Comparison of ENCODE assay signal across 8 cellular contexts in the genomic region with DNA sequence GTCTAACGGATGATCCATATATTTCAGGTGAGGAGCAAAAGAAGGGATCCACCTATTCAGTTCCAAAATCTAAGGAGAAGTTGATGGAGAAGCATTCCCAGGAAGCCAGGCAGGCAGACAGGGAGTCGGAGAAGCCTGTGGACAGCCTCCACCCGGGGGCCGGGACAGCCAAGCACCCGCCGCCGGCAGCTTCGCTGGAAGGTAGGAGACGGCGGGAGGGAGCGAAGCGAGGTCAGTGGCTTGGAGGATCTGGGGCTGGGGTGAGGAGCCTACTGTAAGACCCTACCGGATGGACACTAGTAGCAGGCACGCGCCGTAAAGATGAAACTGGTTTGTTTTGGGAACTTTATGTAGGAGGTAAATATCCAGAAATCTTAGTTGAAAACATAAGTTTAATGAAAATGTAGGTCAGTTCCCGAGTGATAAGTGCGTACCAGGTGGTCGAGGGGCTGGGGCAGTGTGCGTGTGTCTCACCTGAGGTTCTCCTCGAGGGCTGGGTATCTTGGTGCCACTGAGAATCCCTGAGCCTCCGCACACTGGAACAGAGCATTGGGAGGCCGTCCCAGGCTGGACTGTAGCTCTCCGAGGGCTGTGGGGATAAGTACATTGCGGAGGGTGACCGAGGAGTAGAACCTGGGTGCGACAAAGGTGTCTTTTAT. TPM values are rescaled to one million over a fixed set of nuclear protein-coding genes. Genes with fewer than 3 reads are reported as not detected.
DNase-seq lines count a peak whose midpoint lies in the region; ATAC-seq and TF ChIP-seq lines count a peak whose summit lies in the region.

No MANE protein-coding gene starts in this region.

- H2BK5ac ChIP-seq in trophoblast cell (ENCODE audit: low read depth, low read length, poor library complexity): peak overlapping the region; percentile 70

- peak; percentile 3 for ATAC-seq in foreskin keratinocyte
- ATAC-seq in GM18498 (IDR thresholded peaks at IDR 0.05; ENCODE audit: unreplicated experiment): no peak
- ATAC-seq in GM19324 (IDR thresholded peaks at IDR 0.05; ENCODE audit: low FRiP score, unreplicated experiment): no peak

- H2AFZ ChIP-seq in GM23248 (peak overlapping the region; percentile 93), trophoblast cell (ENCODE audit: insufficient read depth, low read length, poor library complexity) (peak overlapping the region; percentile 85)

- no peak for DNase-seq in AG09309 (ENCODE audit: low read depth)
- peak; percentile 57 for DNase-seq in GM23248
- no peak for DNase-seq in WERI-Rb-1
- peak in 1 of 2 donors; percentile 50 for DNase-seq in foreskin keratinocyte
- peak in 1 of 2 donors; percentile 27 for DNase-seq in trophoblast cell
- no peak for DNase-seq in NCI-H524 (lab: John Stamatoyannopoulos, UW)

- no peak overlapping the region for H2AK5ac ChIP-seq in trophoblast cell (ENCODE audit: low read length)

- H4K12ac ChIP-seq in trophoblast cell (ENCODE audit: low read depth, low read length): no peak overlapping the region

- 11 to 12% methylated on average over 27 of the region's 27 CpGs for WGBS in GM23248 (ENCODE audit: low coverage in 1 of 2, low lambda C conversion rate in 2 of 2, missing lambda C conversion rate in 2 of 2), 2 experiments
- no CpG with 5 or more reads among the region's 27 CpGs for WGBS in trophoblast cell (ENCODE audit: extremely low coverage, insufficient coverage, insufficient read length)

- peak overlapping the region; percentile 55 for H3K18ac ChIP-seq in trophoblast cell (ENCODE audit: low read length)

- H3K79me2 ChIP-seq in GM23248 (ENCODE audit: insufficient read depth) (peaks cover 69% of the 10 kb centered on the region), trophoblast cell (ENCODE audit: control insufficient read depth, insufficient read depth, low read length, poor library complexity) (peaks cover 17% of the 10 kb centered on the region)

- no peaks in the 10 kb centered on the region for H3K9me2 ChIP-seq in GM23248 (ENCODE audit: insufficient read depth)

- TF ChIP-seq CTCF in AG09309 (IDR thresholded peaks at IDR 0.05; ENCODE audit: control insufficient read depth, insufficient read depth, low read depth, low read length, missing control alignments): no peak
- TF ChIP-seq CTCF in WERI-Rb-1 (IDR thresholded peaks at IDR 0.05; ENCODE audit: low read depth, low read length): no peak
- no peak for TF ChIP-seq CTCF in foreskin keratinocyte (conservative IDR thresholded peaks at IDR 0.05)

- H3K4me2 ChIP-seq in GM23248 (ENCODE audit: unreplicated experiment) (peak overlapping the region; percentile 86), trophoblast cell (ENCODE audit: low read length) (peak overlapping the region; percentile 65)

- H3K23ac ChIP-seq in trophoblast cell (ENCODE audit: low read length): no peak overlapping the region

- H4K20me1 ChIP-seq in GM23248 (ENCODE audit: insufficient read depth): no peaks in the 10 kb centered on the region

- peak overlapping the region; percentile 82 for H4K8ac ChIP-seq in trophoblast cell (ENCODE audit: low read depth, low read length)

- H3K79me1 ChIP-seq in trophoblast cell (ENCODE audit: low read length): peaks cover 6% of the 10 kb centered on the region

- peak overlapping the region; percentile 83 for H3K14ac ChIP-seq in trophoblast cell (ENCODE audit: low read length)

- H3K4me3 ChIP-seq in AG09309 (ENCODE audit: control insufficient read depth, low read depth, low read length): peak overlapping the region; percentile 86
- H3K4me3 ChIP-seq in GM23248: peak overlapping the region; percentile 95
- H3K4me3 ChIP-seq in WERI-Rb-1 (ENCODE audit: low read depth, low read length): peak overlapping the region; percentile 64
- H3K4me3 ChIP-seq in trophoblast cell (ENCODE audit: low read depth, low read length): peak overlapping the region; percentile 97

- H3K27me3 ChIP-seq in GM23248 (replicated peaks; ENCODE audit: insufficient read depth) (no peaks in the 10 kb centered on the region), WERI-Rb-1 (ENCODE audit: insufficient read depth, low read depth, severe bottlenecking) (no peaks in the 10 kb centered on the region), foreskin keratinocyte (no peaks in the 10 kb centered on the region), trophoblast cell (ENCODE audit: insufficient read depth, low read length) (no peaks in the 10 kb centered on the region)

- no peak overlapping the region for H2BK120ac ChIP-seq in trophoblast cell (ENCODE audit: insufficient read depth, low read length, poor library complexity)

- H2BK12ac ChIP-seq in trophoblast cell (ENCODE audit: low read length): no peak overlapping the region

- H3K4me1 ChIP-seq in GM23248 (ENCODE audit: insufficient read depth) (peaks cover 7% of the 10 kb centered on the region), foreskin keratinocyte (peaks cover 7% of the 10 kb centered on the region), trophoblast cell (ENCODE audit: control insufficient read depth in 1 of 2, insufficient read depth in 2 of 2, low read length in 2 of 2) (peaks cover 12 to 13% of the 10 kb centered on the region in 2 experiments)

- no peaks in the 10 kb centered on the region for H3F3A ChIP-seq in GM23248 (ENCODE audit: insufficient read depth)

- H3K36me3 ChIP-seq in GM23248 (ENCODE audit: low read depth): no peaks in the 10 kb centered on the region
- H3K36me3 ChIP-seq in WERI-Rb-1: peaks cover 23% of the 10 kb centered on the region
- H3K36me3 ChIP-seq in trophoblast cell (ENCODE audit: control insufficient read depth in 1 of 2, insufficient read depth in 2 of 2, low read length in 2 of 2): peaks cover 20 to 22% of the 10 kb centered on the region in 2 experiments

- peak overlapping the region; percentile 25 for H3K4ac ChIP-seq in trophoblast cell (ENCODE audit: low read depth, low read length)

- H3K27ac ChIP-seq in GM23248 (peak overlapping the region; percentile 21), WERI-Rb-1 (peak overlapping the region; percentile 79), foreskin keratinocyte (peak overlapping the region; percentile 76), trophoblast cell (ENCODE audit: low read depth, low read length) (peak overlapping the region; percentile 68)

- in situ Hi-C loops in GM23248 (cut with MboI): no loop called here

- peak overlapping the region; percentile 89 for H3K9ac ChIP-seq in GM23248
- H3K9ac ChIP-seq in trophoblast cell (ENCODE audit: low read length): peak overlapping the region; percentile 87

- H4K91ac ChIP-seq in trophoblast cell (ENCODE audit: low read depth, low read length): peak overlapping the region; percentile 29

- H3K9me3 ChIP-seq in GM23248 (ENCODE audit: low read depth): no peaks in the 10 kb centered on the region
- no peaks in the 10 kb centered on the region for H3K9me3 ChIP-seq in WERI-Rb-1 (ENCODE audit: severe bottlenecking)
- H3K9me3 ChIP-seq in trophoblast cell (ENCODE audit: insufficient read depth, low read depth, low read length): peaks cover 3% of the 10 kb centered on the region

RNA-seq across cellular contexts. Expression of a gene that starts 0.7 kb away (rescaled TPM):
- total RNA-seq in GM23248 (2014; rRNA removed; shearing (Covaris generic)): 1.8 and 2.7 TPM in 2 replicates
- 7.5 and 8.6 TPM in 2 replicates for polyA plus RNA-seq in GM23248 (2016; fragmentation: Nextera tagmentation; extraction: Ambion mirVana)
- total RNA-seq in foreskin keratinocyte: 10.6 and 11.8 TPM in 2 replicates
- polyA plus RNA-seq in foreskin keratinocyte: 15.0 and 16.0 TPM in 2 replicates
- 11.1 and 11.9 TPM in 2 replicates for polyA plus RNA-seq in trophoblast cell (2013)

RNA-seq across cellular contexts. Expression of a gene that starts 0.8 kb away (rescaled TPM):
- total RNA-seq in GM23248 (2014; rRNA removed; shearing (Covaris generic)): 85.7 and 111 TPM in 2 replicates
- polyA plus RNA-seq in GM23248 (2016; fragmentation: Nextera tagmentation; extraction: Ambion mirVana) (97.2 and 102 TPM in 2 replicates), foreskin keratinocyte (80.2 and 84.1 TPM in 2 replicates)
- 82.1 and 86.2 TPM in 2 replicates for total RNA-seq in foreskin keratinocyte
- 48.1 and 51.0 TPM in 2 replicates for polyA plus RNA-seq in trophoblast cell (2013)

RNA-seq across cellular contexts. Expression of a gene that starts 28.1 kb away (rescaled TPM):
- 43.8 and 49.6 TPM in 2 replicates for total RNA-seq in GM23248 (2014; rRNA removed; shearing (Covaris generic))
- polyA plus RNA-seq in GM23248 (2016; fragmentation: Nextera tagmentation; extraction: Ambion mirVana) (51.9 and 52.8 TPM in 2 replicates), foreskin keratinocyte (55.7 and 73.2 TPM in 2 replicates)
- total RNA-seq in foreskin keratinocyte: 46.7 and 55.5 TPM in 2 replicates
- 30.9 and 32.0 TPM in 2 replicates for polyA plus RNA-seq in trophoblast cell (2013)

RNA-seq across cellular contexts. Expression of a gene that starts 43.2 kb away (rescaled TPM):
- 19.2 and 27.5 TPM in 2 replicates for total RNA-seq in GM23248 (2014; rRNA removed; shearing (Covaris generic))
- polyA plus RNA-seq in GM23248 (2016; fragmentation: Nextera tagmentation; extraction: Ambion mirVana) (10.3 and 12.7 TPM in 2 replicates), foreskin keratinocyte (5.7 and 6.1 TPM in 2 replicates)
- total RNA-seq in foreskin keratinocyte: 5.4 and 5.6 TPM in 2 replicates
- 7.8 and 8.1 TPM in 2 replicates for polyA plus RNA-seq in trophoblast cell (2013)

RNA-seq across cellular contexts. Expression of a gene that starts 44.9 kb away (rescaled TPM):
- total RNA-seq in GM23248 (2014; rRNA removed; shearing (Covaris generic)): not detected in 2 replicates
- polyA plus RNA-seq in GM23248 (2016; fragmentation: Nextera tagmentation; extraction: Ambion mirVana) (not detected in 2 replicates), foreskin keratinocyte (not detected in 2 replicates)
- total RNA-seq in foreskin keratinocyte: not detected in 2 replicates
- polyA plus RNA-seq in trophoblast cell (2013): 0.04 TPM in 1 of 2 replicates, not detected in the other

Comparison
In these comparisons a context has a peak if more than half of its experiments do, and no peak if none do; other contexts are left out.
1. H3K27ac ChIP-seq: peak in every context shown above with its lines; median percentile 79 in WERI-Rb-1; 76 in foreskin keratinocyte; 68 in trophoblast cell; 21 in GM23248.